Comparison of ENCODE assay signal across 1 cellular context in the genomic region with DNA sequence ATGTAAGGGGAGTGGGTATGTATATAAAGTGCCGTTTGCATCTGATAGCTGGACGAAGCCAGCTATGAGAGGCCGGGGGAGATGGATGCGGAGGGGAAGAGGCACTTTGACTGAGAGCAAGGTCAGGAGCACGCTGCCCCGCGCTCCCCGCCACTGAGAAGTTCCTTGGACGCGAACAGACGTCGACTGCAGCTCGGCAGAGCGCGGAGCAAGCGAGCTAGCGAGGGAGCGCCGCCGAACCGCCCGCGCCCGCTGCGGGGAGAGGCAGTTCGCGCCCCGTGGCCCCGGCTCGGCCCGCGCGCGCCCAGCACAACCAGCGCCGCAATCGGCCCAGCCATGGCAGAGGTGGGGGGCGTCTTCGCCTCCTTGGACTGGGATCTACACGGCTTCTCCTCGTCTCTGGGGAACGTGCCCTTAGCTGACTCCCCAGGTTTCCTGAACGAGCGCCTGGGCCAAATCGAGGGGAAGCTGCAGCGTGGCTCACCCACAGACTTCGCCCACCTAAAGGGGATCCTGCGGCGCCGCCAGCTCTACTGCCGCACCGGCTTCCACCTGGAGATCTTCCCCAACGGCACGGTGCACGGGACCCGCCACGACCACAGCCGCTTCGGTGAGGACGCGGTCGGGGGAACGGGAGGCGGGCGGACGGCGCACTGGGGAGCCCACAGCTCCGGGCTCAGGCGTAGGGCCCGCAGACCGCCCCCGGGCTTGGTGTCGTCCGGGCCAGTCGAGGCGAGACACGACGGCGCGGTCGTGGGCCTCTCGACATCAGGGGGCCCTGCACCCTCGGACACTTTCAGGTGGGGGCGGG.
TF ChIP-seq lines count a peak whose summit lies in the region.

A gene (plus strand): TSS at position 51 of the 811 bp plus-strand sequence. CDS start 286 bp downstream, at position 337.

TF ChIP-seq in GM23338, 12 proteins besides CTCF, POLR2A, EP300 and RAD21 (continued from another document):
- TF ChIP-seq, protein P1, sequence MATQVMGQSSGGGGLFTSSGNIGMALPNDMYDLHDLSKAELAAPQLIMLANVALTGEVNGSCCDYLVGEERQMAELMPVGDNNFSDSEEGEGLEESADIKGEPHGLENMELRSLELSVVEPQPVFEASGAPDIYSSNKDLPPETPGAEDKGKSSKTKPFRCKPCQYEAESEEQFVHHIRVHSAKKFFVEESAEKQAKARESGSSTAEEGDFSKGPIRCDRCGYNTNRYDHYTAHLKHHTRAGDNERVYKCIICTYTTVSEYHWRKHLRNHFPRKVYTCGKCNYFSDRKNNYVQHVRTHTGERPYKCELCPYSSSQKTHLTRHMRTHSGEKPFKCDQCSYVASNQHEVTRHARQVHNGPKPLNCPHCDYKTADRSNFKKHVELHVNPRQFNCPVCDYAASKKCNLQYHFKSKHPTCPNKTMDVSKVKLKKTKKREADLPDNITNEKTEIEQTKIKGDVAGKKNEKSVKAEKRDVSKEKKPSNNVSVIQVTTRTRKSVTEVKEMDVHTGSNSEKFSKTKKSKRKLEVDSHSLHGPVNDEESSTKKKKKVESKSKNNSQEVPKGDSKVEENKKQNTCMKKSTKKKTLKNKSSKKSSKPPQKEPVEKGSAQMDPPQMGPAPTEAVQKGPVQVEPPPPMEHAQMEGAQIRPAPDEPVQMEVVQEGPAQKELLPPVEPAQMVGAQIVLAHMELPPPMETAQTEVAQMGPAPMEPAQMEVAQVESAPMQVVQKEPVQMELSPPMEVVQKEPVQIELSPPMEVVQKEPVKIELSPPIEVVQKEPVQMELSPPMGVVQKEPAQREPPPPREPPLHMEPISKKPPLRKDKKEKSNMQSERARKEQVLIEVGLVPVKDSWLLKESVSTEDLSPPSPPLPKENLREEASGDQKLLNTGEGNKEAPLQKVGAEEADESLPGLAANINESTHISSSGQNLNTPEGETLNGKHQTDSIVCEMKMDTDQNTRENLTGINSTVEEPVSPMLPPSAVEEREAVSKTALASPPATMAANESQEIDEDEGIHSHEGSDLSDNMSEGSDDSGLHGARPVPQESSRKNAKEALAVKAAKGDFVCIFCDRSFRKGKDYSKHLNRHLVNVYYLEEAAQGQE (IDR thresholded peaks at IDR 0.05; ENCODE audit: unreplicated experiment) = no peak
- TF ChIP-seq STAT1 (IDR thresholded peaks at IDR 0.05; ENCODE audit: unreplicated experiment) = no peak
- no peak for TF ChIP-seq EZH2phosphoT487 (IDR thresholded peaks at IDR 0.05; ENCODE audit: unreplicated experiment)
- TF ChIP-seq, protein P2, sequence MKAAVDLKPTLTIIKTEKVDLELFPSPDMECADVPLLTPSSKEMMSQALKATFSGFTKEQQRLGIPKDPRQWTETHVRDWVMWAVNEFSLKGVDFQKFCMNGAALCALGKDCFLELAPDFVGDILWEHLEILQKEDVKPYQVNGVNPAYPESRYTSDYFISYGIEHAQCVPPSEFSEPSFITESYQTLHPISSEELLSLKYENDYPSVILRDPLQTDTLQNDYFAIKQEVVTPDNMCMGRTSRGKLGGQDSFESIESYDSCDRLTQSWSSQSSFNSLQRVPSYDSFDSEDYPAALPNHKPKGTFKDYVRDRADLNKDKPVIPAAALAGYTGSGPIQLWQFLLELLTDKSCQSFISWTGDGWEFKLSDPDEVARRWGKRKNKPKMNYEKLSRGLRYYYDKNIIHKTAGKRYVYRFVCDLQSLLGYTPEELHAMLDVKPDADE (IDR thresholded peaks at IDR 0.05) = no peak
- no peak for TF ChIP-seq NANOG (IDR thresholded peaks at IDR 0.05; ENCODE audit: borderline replicate concordance)
- no peak for TF ChIP-seq CREB1 (CRISPR knock-in tag; IDR thresholded peaks at IDR 0.05; ENCODE audit: low read depth)
TF ChIP-seq in GM23338: peak in this region for 0.
